Comparison of ENCODE assay signal across 19 cellular contexts in the genomic region with DNA sequence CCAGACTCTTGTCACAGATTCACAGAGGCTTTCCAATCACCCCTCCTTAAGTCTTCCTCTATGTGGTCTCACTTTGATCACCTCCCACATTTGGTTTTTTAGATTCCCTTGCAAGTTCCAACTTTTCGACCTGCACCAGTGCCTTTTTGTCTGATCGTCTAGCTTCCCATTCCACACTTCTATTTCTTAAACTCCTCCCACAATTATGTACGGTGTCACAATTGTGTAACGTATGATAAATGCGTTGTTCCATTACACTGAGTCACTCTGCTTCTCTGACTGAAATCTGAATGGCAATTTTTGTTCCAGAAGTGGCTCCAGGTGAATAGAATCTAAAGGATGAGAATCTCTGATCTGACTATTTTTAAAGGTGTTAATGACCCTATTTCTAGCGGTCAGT.
"Had no signal": no experiment of that assay in that cellular context is flagged by ENCODE, and none has a peak within 500 bp of the region (broad histone marks: within the 10 kb centered on the region; RNA-seq: fewer than 3 reads in every experiment).

No MANE protein-coding gene starts in this region.

- ATAC-seq: naive thymus-derived CD4-positive, alpha-beta T cell; sciatic nerve; stimulated activated memory B cell treated with anti-CD40 and anti-IgM and Interleukin-4, amounts not matched to agents 10 μg/mL and 1 μg/mL and 100 μg/mL, for 72 hours had no signal

- H3K27ac ChIP-seq: colonic mucosa, hepatocyte, neutrophil, spleen, tibial artery, upper lobe of left lung, uterus had no signal

- H3K4me3 Mint-ChIP-seq: naive thymus-derived CD4-positive, alpha-beta T cell; nephron progenitor cell; stimulated activated memory B cell treated with anti-CD40 and anti-IgM and Interleukin-4, amounts not matched to agents 10 μg/mL and 1 μg/mL and 100 μg/mL, for 72 hours; stimulated activated naive CD8-positive, alpha-beta T cell treated with anti-CD3 and anti-CD28 coated beads, Interleukin-15, Interleukin-2, amounts not matched to agents 100 ng/mL and 50 ng/mL, for 24 hours had no signal

- H3K4me1 Mint-ChIP-seq: naive thymus-derived CD4-positive, alpha-beta T cell; nephron progenitor cell; stimulated activated memory B cell treated with anti-CD40 and anti-IgM and Interleukin-4, amounts not matched to agents 10 μg/mL and 1 μg/mL and 100 μg/mL, for 72 hours had no signal

- H3K27ac Mint-ChIP-seq: naive thymus-derived CD4-positive, alpha-beta T cell; nephron progenitor cell; stimulated activated memory B cell treated with anti-CD40 and anti-IgM and Interleukin-4, amounts not matched to agents 10 μg/mL and 1 μg/mL and 100 μg/mL, for 72 hours; stimulated activated naive CD8-positive, alpha-beta T cell treated with anti-CD3 and anti-CD28 coated beads, Interleukin-15, Interleukin-2, amounts not matched to agents 100 ng/mL and 50 ng/mL, for 24 hours had no signal

- DNase-seq: colonic mucosa; dermis blood vessel endothelial cell; foreskin melanocyte; head of caudate nucleus; kidney glomerular epithelial cell; naive thymus-derived CD4-positive, alpha-beta T cell; nephron progenitor cell; spleen; stimulated activated CD4-positive, alpha-beta T cell treated with anti-CD3 and anti-CD28 coated beads, Interleukin-15, amount 100 ng/mL, for 24 hours; stimulated activated CD4-positive, alpha-beta T cell treated with anti-CD3 and anti-CD28 coated beads, Interleukin-1b, Interleukin-23, amount 100 ng/mL, for 48 hours; stimulated activated CD4-positive, alpha-beta T cell treated with anti-CD3 and anti-CD28 coated beads, Interleukin-4, amount 100 ng/mL, for 24 hours; tibial artery; upper lobe of left lung; uterus had no signal

- H3K36me3 Mint-ChIP-seq: stimulated activated memory B cell treated with anti-CD40 and anti-IgM and Interleukin-4, amounts not matched to agents 10 μg/mL and 1 μg/mL and 100 μg/mL, for 72 hours had no signal

- H3K4me3 ChIP-seq: colonic mucosa, hepatocyte, spleen, tibial artery, upper lobe of left lung, uterus had no signal

- H3K4me1 ChIP-seq: colonic mucosa, spleen, tibial artery, upper lobe of left lung, uterus had no signal

- H3K36me3 ChIP-seq: colonic mucosa, neutrophil, spleen, tibial artery, upper lobe of left lung, uterus had no signal

- H3K9me3 Mint-ChIP-seq: nephron progenitor cell; stimulated activated memory B cell treated with anti-CD40 and anti-IgM and Interleukin-4, amounts not matched to agents 10 μg/mL and 1 μg/mL and 100 μg/mL, for 72 hours had no signal

- H3K9me3 ChIP-seq: colonic mucosa, neutrophil, spleen, tibial artery, upper lobe of left lung, uterus had no signal

- H3K27me3 Mint-ChIP-seq: stimulated activated memory B cell treated with anti-CD40 and anti-IgM and Interleukin-4, amounts not matched to agents 10 μg/mL and 1 μg/mL and 100 μg/mL, for 72 hours; stimulated activated naive CD8-positive, alpha-beta T cell treated with anti-CD3 and anti-CD28 coated beads, Interleukin-15, Interleukin-2, amounts not matched to agents 100 ng/mL and 50 ng/mL, for 24 hours had no signal

- H3K27me3 ChIP-seq: colonic mucosa, hepatocyte, neutrophil, spleen, tibial artery, upper lobe of left lung, uterus had no signal
